ENCODE assay signal across 8 cellular contexts in the genomic region with DNA sequence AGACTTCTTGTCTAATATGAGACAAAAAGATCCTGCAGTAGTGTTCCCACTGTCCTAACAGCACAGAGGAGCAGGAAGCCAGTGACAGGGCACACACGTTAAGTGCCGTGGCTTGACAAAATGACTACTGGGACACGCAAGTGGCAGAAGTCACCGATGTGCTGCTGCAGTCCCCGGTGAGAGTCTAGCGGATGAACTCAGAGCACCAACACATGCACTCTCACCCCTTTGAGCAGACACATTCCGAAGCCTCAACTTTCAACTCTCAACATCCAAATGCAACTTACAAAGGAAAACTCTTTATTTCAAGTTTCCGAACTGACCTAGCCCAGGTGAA. TPM values are rescaled to one million over a fixed set of nuclear protein-coding genes. Genes with fewer than 3 reads are reported as not detected.
DNase-seq lines count a peak whose midpoint lies in the region; ATAC-seq and TF ChIP-seq lines count a peak whose summit lies in the region.

No MANE protein-coding gene starts in this region.

- peak; percentile 70 for ATAC-seq in Panc1
- no peak for ATAC-seq in GM21737 (IDR thresholded peaks at IDR 0.05; ENCODE audit: unreplicated experiment)
- ATAC-seq in HG02938 (IDR thresholded peaks at IDR 0.05; ENCODE audit: unreplicated experiment), result no peak
- ATAC-seq in HG03378 (IDR thresholded peaks at IDR 0.05; ENCODE audit: unreplicated experiment), result no peak

- peak; percentile 24 for DNase-seq in GM03348 (ENCODE audit: low spot score)
- no peak for DNase-seq in Panc1 (ENCODE audit: low read depth, low spot score)
- DNase-seq in epithelial cell of esophagus (ENCODE audit: low read depth), result peak; percentile 2
- DNase-seq in stimulated activated CD4-positive, alpha-beta T cell treated with anti-CD3 and anti-CD28 coated beads, Interleukin-4, amount 100 ng/mL, for 1 hour, result no peak

- H3K4me1 ChIP-seq in Panc1 (ENCODE audit: control insufficient read depth, insufficient read depth, low read length) (peaks cover 11% of the 10 kb centered on the region), muscle layer of duodenum (ENCODE audit: control insufficient read depth in 1 of 2, insufficient read depth in 2 of 2, low read length in 2 of 2) (peaks cover 0 to 22% of the 10 kb centered on the region in 2 donors)

- no peaks in the 10 kb centered on the region; the same call in 1 of the 2 replicates for H3K9me3 ChIP-seq in Panc1 (ENCODE audit: control insufficient read depth, insufficient read depth, low read depth, low read length)
- no peaks in the 10 kb centered on the region for H3K9me3 ChIP-seq in muscle layer of duodenum (ENCODE audit: control insufficient read depth in 1 of 2, low read length in 2 of 2)

- TF ChIP-seq CTCF in Panc1 (IDR thresholded peaks at IDR 0.05) (no peak), epithelial cell of esophagus (IDR thresholded peaks at IDR 0.05; ENCODE audit: insufficient read depth, low read depth, low read length, missing control alignments) (no peak)

- CTCF ChIA-PET in Panc1 (lab: Charles Lee), result interaction anchor here (1.1 to 1.3 kb wide), 2 partner anchors 16 to 73 kb away, joined by 3 to 4 read pairs; no protein-coding TSS in a partner anchor

- in situ Hi-C loops in Panc1 (cut with HindIII; ENCODE audit: low pct_unique_long_range_greater_than_20kb, low sequenced_read_pairs), result no loop called here

- H3K36me3 ChIP-seq in Panc1 (ENCODE audit: control insufficient read depth, insufficient read depth, low read length) (no peaks in the 10 kb centered on the region), muscle layer of duodenum (ENCODE audit: control insufficient read depth in 1 of 2, insufficient read depth in 2 of 2, low read length in 2 of 2) (no peaks in the 10 kb centered on the region)

- BruUV-seq in Panc1 (replicated peaks; lab: Mats Ljungman, UMichigan), result no TSS peak

- POLR2A ChIA-PET in Panc1 (lab: Charles Lee), result no interaction called here

- intact Hi-C loops in Panc1 (cut with micrococcal nuclease; ENCODE audit: unreplicated experiment), result no loop called here

- H3K4me3 ChIP-seq in Panc1 (ENCODE audit: low read depth in 2 of 2, low read length in 2 of 2) (peak overlapping the region; percentile 60 to 91), epithelial cell of esophagus (ENCODE audit: low read length) (peak overlapping the region; percentile 55), muscle layer of duodenum (ENCODE audit: low read depth in 1 of 2, low read length in 2 of 2) (peak overlapping the region; percentile 83 to 92)

- peak overlapping the region; percentile 53 for H3K27ac ChIP-seq in Panc1 (ENCODE audit: low read length)
- H3K27ac ChIP-seq in muscle layer of duodenum (ENCODE audit: low read length), result peak overlapping the region; percentile 89

- H3K27me3 ChIP-seq in Panc1 (ENCODE audit: control insufficient read depth, insufficient read depth, low read length) (peaks cover 3% of the 10 kb centered on the region; the same call in 1 of the 2 replicates), muscle layer of duodenum (ENCODE audit: low read depth, low read length) (no peaks in the 10 kb centered on the region)

RNA-seq across cellular contexts. Expression of gene LAMA4, which starts 0.9 kb away (rescaled TPM):
- total RNA-seq in Panc1 (2021; ENCODE audit: unreplicated experiment), result 11.9 TPM
- polyA plus RNA-seq in Panc1 (2012; ENCODE audit: insufficient read length), result 7.5 TPM

Comparison
In these comparisons a context has a peak if more than half of its experiments do, and no peak if none do; other contexts are left out.
1. DNase-seq: peak in GM03348 (single experiment) and epithelial cell of esophagus (single experiment); none in Panc1 (single experiment) and stimulated activated CD4-positive, alpha-beta T cell treated with anti-CD3 and anti-CD28 coated beads, Interleukin-4, amount 100 ng/mL, for 1 hour (single experiment).
2. Peak in every context shown above with its lines, with median percentiles within 50 percentile points of each other: H3K4me3 ChIP-seq.